ENCODE assay signal across 20 cellular contexts in the genomic region with DNA sequence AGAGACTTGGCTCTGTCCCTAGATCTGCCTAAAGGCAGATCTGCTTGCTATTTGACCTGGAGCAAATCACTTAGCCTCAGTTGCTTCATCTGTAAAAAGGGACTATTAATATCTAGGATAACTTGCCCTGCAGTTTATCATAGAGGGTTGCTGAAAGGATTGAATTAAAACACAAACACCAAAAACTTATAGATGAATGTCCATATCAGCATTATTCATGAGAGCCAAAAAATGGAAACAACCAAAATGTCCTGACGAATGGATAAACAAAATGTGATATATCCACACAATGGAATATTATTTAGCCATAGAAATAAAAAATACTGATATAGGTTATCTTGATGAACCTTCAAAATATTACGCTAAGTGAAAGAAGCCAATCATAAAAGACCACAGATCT.
DNase-seq lines count a peak whose midpoint lies in the region; ATAC-seq, FAIRE-seq and TF ChIP-seq lines count a peak whose summit lies in the region.
"Had no signal": no experiment of that assay in that cellular context is flagged by ENCODE, and none has a peak within 500 bp of the region (broad histone marks: within the 10 kb centered on the region; RNA-seq: fewer than 3 reads in every experiment).

No MANE protein-coding gene starts in this region.

- TF ChIP-seq CTCF in HepG2 (CRISPR knock-in tag; IDR thresholded peaks at IDR 0.05) (no peak), right lobe of liver (IDR thresholded peaks at IDR 0.05) (no peak), lower lobe of right lung (IDR thresholded peaks at IDR 0.05) (no peak), tibial artery (IDR thresholded peaks at IDR 0.05) (no peak), osteoblast (IDR thresholded peaks at IDR 0.05; ENCODE audit: extremely low read depth, low read depth, low read length) (no peak)

- ATAC-seq in HepG2 (no peak), right lobe of liver (no peak), lower lobe of right lung (no peak), GM21737 (IDR thresholded peaks at IDR 0.05; ENCODE audit: unreplicated experiment) (no peak), GM18907 (IDR thresholded peaks at IDR 0.05; ENCODE audit: unreplicated experiment) (no peak)

- no TSS peak for BruUV-seq in HepG2 (replicated peaks; lab: Mats Ljungman, UMichigan)

- TF ChIP-seq EP300 in HepG2 (IDR thresholded peaks at IDR 0.05; ENCODE audit: low read depth in 2 of 2, low read length in 2 of 2) (no peak), HepG2 (CRISPR knock-in tag; IDR thresholded peaks at IDR 0.05; ENCODE audit: borderline replicate concordance) (no peak)

- no peak for FAIRE-seq in HepG2 (lab: Jason Lieb, UNC)
- FAIRE-seq: A204.1 had no signal

- H3K9ac ChIP-seq in HepG2 (ENCODE audit: insufficient read depth, low read depth, low read length), result no peak overlapping the region
- H3K9ac ChIP-seq: KMS-11 had no signal

- H3K36me3 ChIP-seq in HepG2 (replicated peaks in 1 of 2; ENCODE audit: control insufficient read depth in 1 of 2, insufficient read depth in 2 of 2, low read length in 2 of 2) (no peaks in the 10 kb centered on the region), right lobe of liver (no peaks in the 10 kb centered on the region), lower lobe of right lung (no peaks in the 10 kb centered on the region), tibial artery (no peaks in the 10 kb centered on the region), osteoblast (ENCODE audit: insufficient read depth, low read length) (no peaks in the 10 kb centered on the region)
- H3K36me3 ChIP-seq: BE2C had no signal

- H2AFZ ChIP-seq in HepG2 (ENCODE audit: low read length), result no peak overlapping the region
- H2AFZ ChIP-seq in osteoblast (ENCODE audit: low read length), result no peak overlapping the region

- peaks cover 29% of the 10 kb centered on the region for H3K4me1 ChIP-seq in HepG2 (ENCODE audit: insufficient read depth, low read length)
- H3K4me1 ChIP-seq in right lobe of liver, result peaks cover 0 to 34% (median 8%) of the 10 kb centered on the region in 4 donors
- H3K4me1 ChIP-seq in lower lobe of right lung, result peaks cover 38% of the 10 kb centered on the region
- H3K4me1 ChIP-seq in tibial artery, result peaks cover 0 to 52% (median 18%) of the 10 kb centered on the region in 4 donors
- peaks cover 25% of the 10 kb centered on the region for H3K4me1 ChIP-seq in osteoblast (ENCODE audit: insufficient read depth, low read length)
- H3K4me1 ChIP-seq: BE2C had no signal

- H3K4me3 ChIP-seq in HepG2 (replicated peaks in 1 of 3; ENCODE audit: insufficient read depth in 1 of 3, low read depth in 2 of 3, low read length in 3 of 3), result no peak overlapping the region
- no peak overlapping the region for H3K4me3 ChIP-seq in right lobe of liver
- H3K4me3 ChIP-seq in lower lobe of right lung, result no peak overlapping the region
- no peak overlapping the region for H3K4me3 ChIP-seq in tibial artery
- no peak overlapping the region for H3K4me3 ChIP-seq in osteoblast (ENCODE audit: insufficient read depth, low read length)
- H3K4me3 ChIP-seq: SK-N-MC had no signal

- no peaks in the 10 kb centered on the region for H4K20me1 ChIP-seq in HepG2 (ENCODE audit: insufficient read depth, low read length)
- H4K20me1 ChIP-seq in osteoblast (ENCODE audit: insufficient read depth, low read length), result no peaks in the 10 kb centered on the region

- intact Hi-C loops in HepG2 (cut with micrococcal nuclease; ENCODE audit: unreplicated experiment) (no loop called here), right lobe of liver (cut with DNase I) (no loop called here), lower lobe of right lung (cut with DNase I) (no loop called here), tibial artery (cut with DNase I; ENCODE audit: low total_unique reads) (no loop called here)

- H3K9me3 ChIP-seq in HepG2 (ENCODE audit: low read length), result no peaks in the 10 kb centered on the region
- H3K9me3 ChIP-seq in right lobe of liver, result no peaks in the 10 kb centered on the region
- no peaks in the 10 kb centered on the region for H3K9me3 ChIP-seq in lower lobe of right lung
- no peaks in the 10 kb centered on the region for H3K9me3 ChIP-seq in tibial artery
- no peaks in the 10 kb centered on the region for H3K9me3 ChIP-seq in osteoblast (ENCODE audit: low read depth, low read length)
- H3K9me3 ChIP-seq: BE2C had no signal

- POLR2A ChIA-PET in HepG2 (lab: Yijun Ruan, JAX), result no interaction called here

- H3K4me2 ChIP-seq in HepG2 (ENCODE audit: low read depth, low read length) (no peak overlapping the region), osteoblast (ENCODE audit: insufficient read depth, low read length) (no peak overlapping the region)
- H3K4me2 ChIP-seq: KMS-11 had no signal

- in situ Hi-C loops in HepG2 (cut with HindIII; ENCODE audit: extremely low pct_ligation_motif_present, low pct_unique_long_range_greater_than_20kb), result no loop called here

- 94% methylated on average over 2 of the region's 2 CpGs for WGBS in HepG2 (ENCODE audit: low lambda C conversion rate)
- WGBS in right lobe of liver (ENCODE audit: insufficient coverage, low coverage, low lambda C conversion rate, missing lambda C conversion rate), result 84% methylated on average over 2 of the region's 2 CpGs

- DNase-seq in HepG2 (ENCODE audit: low spot score), result no peak
- DNase-seq in right lobe of liver, result no peak
- DNase-seq in lower lobe of right lung, result no peak
- DNase-seq in tibial artery, result no peak
- no peak for DNase-seq in osteoblast (ENCODE audit: insufficient read length, low spot score, missing footprints)
- DNase-seq: BE2C; CD4-positive, CD25-positive, alpha-beta regulatory T cell; H9; HFFc6; NCI-H1105 treated with DMSO at 0.1 percent for 48 hours; NCI-H2029 treated with DMSO at 0.1 percent for 48 hours; NCI-H510A treated with DMSO at 0.1 percent for 48 hours; NCI-H748 treated with DMSO at 0.1 percent for 48 hours; SHP77 treated with DMSO at 0.1 percent for 48 hours had no signal

- CTCF ChIA-PET in HepG2 (lab: Yijun Ruan, JAX; ENCODE audit: low intra/inter-chr PET ratio, low total read pairs), result no interaction called here

- H3K79me2 ChIP-seq in HepG2 (ENCODE audit: insufficient read depth, low read length) (no peaks in the 10 kb centered on the region), osteoblast (ENCODE audit: insufficient read depth, low read length) (no peaks in the 10 kb centered on the region)

- no peak for TF ChIP-seq POLR2A in HepG2 (IDR thresholded peaks at IDR 0.05; ENCODE audit: insufficient read depth in 1 of 2, low read depth in 2 of 2, low read length in 2 of 2)
- TF ChIP-seq POLR2A in right lobe of liver (IDR thresholded peaks at IDR 0.05), result no peak

- H3K27me3 ChIP-seq in HepG2 (ENCODE audit: control insufficient read depth in 1 of 2, insufficient read depth in 2 of 2, low read length in 2 of 2), result no peaks in the 10 kb centered on the region
- no peaks in the 10 kb centered on the region for H3K27me3 ChIP-seq in right lobe of liver
- H3K27me3 ChIP-seq in lower lobe of right lung (ENCODE audit: low read depth), result no peaks in the 10 kb centered on the region
- no peaks in the 10 kb centered on the region for H3K27me3 ChIP-seq in tibial artery
- no peaks in the 10 kb centered on the region for H3K27me3 ChIP-seq in osteoblast (ENCODE audit: insufficient read depth, low read length)
- H3K27me3 ChIP-seq: BE2C had no signal

- TF ChIP-seq RAD21 in HepG2 (CRISPR knock-in tag; IDR thresholded peaks at IDR 0.05), result no peak

- H3K27ac ChIP-seq in HepG2 (ENCODE audit: extremely low read length, insufficient read depth, low read length) (no peak overlapping the region), right lobe of liver (no peak overlapping the region), lower lobe of right lung (peak overlapping the region; percentile 54), tibial artery (peak overlapping the region; percentile 56 to 71), osteoblast (ENCODE audit: low read depth, low read length) (no peak overlapping the region)
- H3K27ac ChIP-seq: KMS-11, RWPE1, SK-N-MC had no signal

TF ChIP-seq in HepG2, 621 proteins besides CTCF, POLR2A, EP300 and RAD21:
- TF ChIP-seq, protein P1, sequence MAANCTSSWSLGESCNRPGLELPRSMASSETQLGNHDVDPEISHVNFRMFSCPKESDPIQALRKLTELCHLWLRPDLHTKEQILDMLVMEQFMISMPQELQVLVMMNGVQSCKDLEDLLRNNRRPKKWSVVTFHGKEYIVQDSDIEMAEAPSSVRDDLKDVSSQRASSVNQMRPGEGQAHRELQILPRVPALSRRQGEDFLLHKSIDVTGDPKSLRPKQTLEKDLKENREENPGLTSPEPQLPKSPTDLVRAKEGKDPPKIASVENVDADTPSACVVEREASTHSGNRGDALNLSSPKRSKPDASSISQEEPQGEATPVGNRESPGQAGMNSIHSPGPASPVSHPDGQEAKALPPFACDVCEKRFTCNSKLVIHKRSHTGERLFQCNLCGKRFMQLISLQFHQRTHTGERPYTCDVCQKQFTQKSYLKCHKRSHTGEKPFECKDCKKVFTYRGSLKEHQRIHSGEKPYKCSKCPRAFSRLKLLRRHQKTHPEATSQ (CRISPR knock-in tag; IDR thresholded peaks at IDR 0.05; ENCODE audit: borderline replicate concordance), result no peak
- 0 out of 4 replicates have a peak, but pooled peaks have one; percentile 6 to 9 for TF ChIP-seq MAFK (conservative IDR thresholded peaks at IDR 0.05 in 1 of 2, IDR thresholded peaks at IDR 0.05 in 1 of 2; ENCODE audit: low read length in 2 of 2)

Comparison
In these comparisons a context has a peak if more than half of its experiments do, and no peak if none do; other contexts are left out.
1. H3K27ac ChIP-seq: peak in lower lobe of right lung (single experiment) and tibial artery (2 of 2); none in HepG2 (single experiment), right lobe of liver (0 of 3) and osteoblast (single experiment).